In genomic region chr1:32336963-32337675, GRCh38 we compare ENCODE assay signal across 8 cellular contexts. TPM values are rescaled to one million over a fixed set of nuclear protein-coding genes. Genes with fewer than 3 reads are reported as not detected.
DNase-seq lines count a peak whose midpoint lies in the region; ATAC-seq and TF ChIP-seq lines count a peak whose summit lies in the region.
"Had no signal": no experiment of that assay in that cellular context is flagged by ENCODE, and none has a peak within 500 bp of the region (broad histone marks: within the 10 kb centered on the region; RNA-seq: fewer than 3 reads in every experiment).

No MANE protein-coding gene starts in this region.

- H3K9me3 Mint-ChIP-seq in activated naive CD4-positive, alpha-beta T cell treated with anti-CD3 and anti-CD28 coated beads, Interleukin-2, amount 50 U/mL, for 72 hours: no peaks in the 10 kb centered on the region

- TF ChIP-seq POLR2A in tibial nerve (IDR thresholded peaks at IDR 0.05): no peak

- peak overlapping the region; percentile 99 for H3K4me2 ChIP-seq in OCI-LY7 (ENCODE audit: low read length)

- DNase-seq in OCI-LY7 (ENCODE audit: low spot score): peak; percentile 51
- peak; percentile 37 to 66 for DNase-seq in activated naive CD4-positive, alpha-beta T cell treated with anti-CD3 and anti-CD28 coated beads, Interleukin-2, amount 50 U/mL, for 72 hours (ENCODE audit: low spot score in 2 of 2)
- no peak for DNase-seq in left lobe of liver (ENCODE audit: low spot score)
- DNase-seq in tibial nerve (ENCODE audit: low spot score in 2 of 2): no peak
- no peak for DNase-seq in epidermal melanocyte (ENCODE audit: insufficient read length, low spot score)
- DNase-seq in DMS79 (lab: John Stamatoyannopoulos, UW): no peak

- peak overlapping the region in 1 of 2 donors; percentile 65 for H3K27ac Mint-ChIP-seq in activated naive CD4-positive, alpha-beta T cell treated with anti-CD3 and anti-CD28 coated beads, Interleukin-2, amount 50 U/mL, for 72 hours

- peak; percentile 24 for ATAC-seq in GM21423 (IDR thresholded peaks at IDR 0.05; ENCODE audit: unreplicated experiment)
- peak; percentile 16 to 60 for ATAC-seq in activated naive CD4-positive, alpha-beta T cell treated with anti-CD3 and anti-CD28 coated beads, Interleukin-2, amount 50 U/mL, for 72 hours
- ATAC-seq in left lobe of liver: peak; percentile 8

- peaks cover 10% of the 10 kb centered on the region for H4K20me1 ChIP-seq in OCI-LY7 (ENCODE audit: insufficient read depth, low read length)

- POLR2A ChIA-PET in OCI-LY7 (lab: Charles Lee): interaction anchor here (0.5 to 1.6 kb wide), 6 partner anchors 11 to 86 kb away, joined by 3 to 4 read pairs (median 4); partner anchors contain the start of gene LCK

- no peak for TF ChIP-seq CTCF in OCI-LY7 (conservative IDR thresholded peaks at IDR 0.05; ENCODE audit: low read length)
- no peak for TF ChIP-seq CTCF in tibial nerve (IDR thresholded peaks at IDR 0.05)

- H3K36me3 Mint-ChIP-seq in activated naive CD4-positive, alpha-beta T cell treated with anti-CD3 and anti-CD28 coated beads, Interleukin-2, amount 50 U/mL, for 72 hours: no peaks in the 10 kb centered on the region

- CTCF ChIA-PET in OCI-LY7 (lab: Charles Lee; ENCODE audit: unreplicated experiment): interaction anchor here (0.6 to 1.0 kb wide), 4 partner anchors 15 to 293 kb away, joined by 3 to 12 read pairs (median 4); no protein-coding TSS in a partner anchor

- H3K27ac ChIP-seq in OCI-LY7 (ENCODE audit: low read depth, low read length, poor library complexity, severe bottlenecking): no peak overlapping the region
- peak overlapping the region; percentile 25 to 91 (median 86) for H3K27ac ChIP-seq in tibial nerve

- peaks cover 29% of the 10 kb centered on the region for H3K36me3 ChIP-seq in OCI-LY7 (ENCODE audit: insufficient read depth, low read length)
- peaks cover 0 to 13% (median 0%) of the 10 kb centered on the region in 3 donors for H3K36me3 ChIP-seq in tibial nerve

- BruUV-seq in OCI-LY7 (replicated peaks; lab: Mats Ljungman, UMichigan): no TSS peak

- no peaks in the 10 kb centered on the region for H3K27me3 ChIP-seq in tibial nerve

- H2AFZ ChIP-seq in OCI-LY7 (ENCODE audit: low read length): no peak overlapping the region

- H3K9me3 ChIP-seq in OCI-LY7 (ENCODE audit: low read length): no peaks in the 10 kb centered on the region
- no peaks in the 10 kb centered on the region for H3K9me3 ChIP-seq in tibial nerve

- H3K4me1 ChIP-seq in OCI-LY7 (ENCODE audit: insufficient read depth, low read length, poor library complexity, severe bottlenecking) (peaks cover 50% of the 10 kb centered on the region), tibial nerve (peaks cover 0 to 54% (median 33%) of the 10 kb centered on the region in 4 donors)

- intact Hi-C loops in OCI-LY7 (cut with micrococcal nuclease; ENCODE audit: unreplicated experiment): loop anchor here (1.0 to 5.0 kb wide), 3 partner anchors 14 to 480 kb away; partner anchors contain the start of genes S100PBP and YARS1

- no peak for TF ChIP-seq EP300 in tibial nerve (IDR thresholded peaks at IDR 0.05)

- WGBS in tibial nerve, 2 donors: 49 to 50% methylated on average over 6 to 8 of the region's 8 CpGs

- no peaks in the 10 kb centered on the region for H3K9me2 ChIP-seq in OCI-LY7 (ENCODE audit: insufficient read depth, low read length)

- H3K4me3 ChIP-seq in OCI-LY7 (ENCODE audit: low read depth, low read length, poor library complexity, severe bottlenecking) (peak overlapping the region; percentile 19), tibial nerve (peak overlapping the region in 1 of 4 donors; percentile 76)

- H3K79me2 ChIP-seq in OCI-LY7 (ENCODE audit: insufficient read depth, low read depth, low read length): peaks cover 27% of the 10 kb centered on the region

RNA-seq across cellular contexts. Expression of gene MARCKSL1, which starts 1.1 kb away (rescaled TPM):
- 120 and 130 TPM in 2 replicates for total RNA-seq in OCI-LY7 (2014; rRNA removed; shearing (Covaris generic))
- total RNA-seq in OCI-LY7 (2022) (246 and 288 TPM in 2 replicates), left lobe of liver (13.6 TPM), tibial nerve (10 to 100 TPM; 42.4 to 61.2 (median 45.0) TPM)
- total RNA-seq in activated naive CD4-positive, alpha-beta T cell treated with anti-CD3 and anti-CD28 coated beads, Interleukin-2, amount 50 U/mL, for 72 hours: 10 to 100 TPM; 10.6 to 47.0 TPM

RNA-seq across cellular contexts. Expression of gene FAM229A, which starts 25.2 kb away (rescaled TPM):
- 3.2 and 5.2 TPM in 2 replicates for total RNA-seq in OCI-LY7 (2014; rRNA removed; shearing (Covaris generic))
- total RNA-seq in OCI-LY7 (2022): 13.5 and 16.5 TPM in 2 replicates
- 1 to 10 TPM; 6.7 to 9.7 TPM for total RNA-seq in activated naive CD4-positive, alpha-beta T cell treated with anti-CD3 and anti-CD28 coated beads, Interleukin-2, amount 50 U/mL, for 72 hours
- total RNA-seq in left lobe of liver: 10.0 TPM
- total RNA-seq in tibial nerve: 10 to 100 TPM in 3 of 4 donors, 1 to 10 TPM in 1; 9.4 to 23.5 (median 16.3) TPM

RNA-seq across cellular contexts. Expression of gene TSSK3, which starts 25.2 kb away (rescaled TPM):
- 1.1 and 2.0 TPM in 2 replicates for total RNA-seq in OCI-LY7 (2014; rRNA removed; shearing (Covaris generic))
- total RNA-seq in OCI-LY7 (2022): 7.8 and 10.1 TPM in 2 replicates
- 1 to 10 TPM; 1.2 to 1.7 TPM for total RNA-seq in activated naive CD4-positive, alpha-beta T cell treated with anti-CD3 and anti-CD28 coated beads, Interleukin-2, amount 50 U/mL, for 72 hours
- total RNA-seq in left lobe of liver: 1.6 TPM
- 1 to 10 TPM in 3 of 4 donors, under 1 TPM in 1; 0.44 to 1.5 (median 1.2) TPM for total RNA-seq in tibial nerve
- total RNA-seq: mononuclear cell had no signal

RNA-seq across cellular contexts. Expression of gene HDAC1, which starts 45.2 kb away (rescaled TPM):
- total RNA-seq in OCI-LY7 (2014; rRNA removed; shearing (Covaris generic)): 259 and 270 TPM in 2 replicates
- total RNA-seq in OCI-LY7 (2022) (254 and 263 TPM in 2 replicates), left lobe of liver (29.8 TPM), tibial nerve (10 to 100 TPM; 40.4 to 51.6 (median 47.1) TPM)
- total RNA-seq in activated naive CD4-positive, alpha-beta T cell treated with anti-CD3 and anti-CD28 coated beads, Interleukin-2, amount 50 U/mL, for 72 hours: 100 to 1,000 TPM; 185 to 200 TPM

RNA-seq across cellular contexts. Expression of gene BSDC1, which starts 57.1 kb away (rescaled TPM):
- 21.8 and 29.6 TPM in 2 replicates for total RNA-seq in OCI-LY7 (2014; rRNA removed; shearing (Covaris generic))
- total RNA-seq in OCI-LY7 (2022) (41.8 and 42.5 TPM in 2 replicates), left lobe of liver (58.6 TPM), tibial nerve (10 to 100 TPM; 60.6 to 88.7 (median 83.8) TPM)
- total RNA-seq in activated naive CD4-positive, alpha-beta T cell treated with anti-CD3 and anti-CD28 coated beads, Interleukin-2, amount 50 U/mL, for 72 hours: 10 to 100 TPM; 41.8 to 53.0 TPM

Comparison
In these comparisons a context has a peak if more than half of its experiments do, and no peak if none do; other contexts are left out.
1. DNase-seq: peak in OCI-LY7 (single experiment) and activated naive CD4-positive, alpha-beta T cell treated with anti-CD3 and anti-CD28 coated beads, Interleukin-2, amount 50 U/mL, for 72 hours (2 of 2); none in left lobe of liver (single experiment), tibial nerve (0 of 2), epidermal melanocyte (single experiment) and DMS79 (single experiment).
2. Peak in every context shown above with its lines, with median percentiles within 50 percentile points of each other: ATAC-seq.